15 cellular contexts compared by ENCODE assay signal in the genomic region with DNA sequence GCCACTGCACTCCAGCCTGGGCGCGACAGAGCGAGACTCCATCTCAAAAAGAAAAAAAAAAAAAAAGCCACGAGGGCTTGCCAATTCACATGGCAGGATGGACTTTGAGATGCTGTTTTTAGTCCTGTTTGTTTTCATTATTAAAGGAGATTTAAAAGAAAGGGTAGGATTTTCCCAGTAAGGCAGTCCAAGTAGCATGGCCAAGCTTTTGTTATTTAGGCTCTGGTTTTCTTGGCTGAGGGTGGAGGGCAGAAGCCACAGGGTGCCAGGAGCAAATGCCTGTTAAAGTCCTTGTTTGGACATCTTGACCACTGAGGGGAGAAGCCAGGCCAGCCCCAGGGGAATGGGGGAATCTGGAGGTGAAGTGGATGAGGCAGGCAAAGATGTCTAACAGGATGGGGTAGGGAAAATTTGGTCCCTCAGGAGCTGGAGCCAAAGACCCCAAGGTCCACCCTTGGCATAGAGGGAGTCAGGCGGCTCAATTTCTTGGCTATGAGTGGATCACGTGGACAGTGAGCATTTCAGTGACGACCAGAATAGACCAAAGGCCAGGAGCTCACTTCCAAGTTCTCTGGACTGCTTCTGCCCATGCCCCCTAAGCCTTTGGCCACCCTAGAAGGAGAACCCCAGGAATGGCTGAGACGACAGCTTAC. TPM values are rescaled to one million over a fixed set of nuclear protein-coding genes. Genes with fewer than 3 reads are reported as not detected.
DNase-seq lines count a peak whose midpoint lies in the region; ATAC-seq and TF ChIP-seq lines count a peak whose summit lies in the region.
"Had no signal": no experiment of that assay in that cellular context is flagged by ENCODE, and none has a peak within 500 bp of the region (broad histone marks: within the 10 kb centered on the region; RNA-seq: fewer than 3 reads in every experiment).

No MANE protein-coding gene starts in this region.

- H3K36me3 Mint-ChIP-seq in activated T-helper 17 cell treated with anti-CD3 and anti-CD28 coated beads, Interleukin-2, amount 50 U/mL, for 72 hours (ENCODE audit: low read depth): no peaks in the 10 kb centered on the region

- H3K9me3 ChIP-seq in heart right ventricle: no peaks in the 10 kb centered on the region
- H3K9me3 ChIP-seq in liver (ENCODE audit: control insufficient read depth in 4 of 4, low read length in 3 of 4): no peaks in the 10 kb centered on the region
- no peaks in the 10 kb centered on the region for H3K9me3 ChIP-seq in gastrocnemius medialis
- no peaks in the 10 kb centered on the region for H3K9me3 ChIP-seq in vagina
- H3K9me3 ChIP-seq: mucosa of descending colon, SJSA1 had no signal

- no peak for TF ChIP-seq POLR2A in gastrocnemius medialis (IDR thresholded peaks at IDR 0.05)
- no peak for TF ChIP-seq POLR2A in vagina (IDR thresholded peaks at IDR 0.05)

- H3K27ac Mint-ChIP-seq in activated T-helper 17 cell treated with anti-CD3 and anti-CD28 coated beads, Interleukin-2, amount 50 U/mL, for 72 hours: no peak overlapping the region

- peak overlapping the region in 1 of 2 donors; percentile 50 for H3K9ac ChIP-seq in liver (ENCODE audit: low read depth in 1 of 2, low read length in 2 of 2)

- in situ Hi-C loops in gastrocnemius medialis (cut with MboI; ENCODE audit: low sequenced_read_pairs in 4 of 4): loop anchor here in 1 of 4 donors (10.0 kb wide), 1 partner anchor 210 kb away; no protein-coding TSS in a partner anchor

- H3K36me3 ChIP-seq in heart right ventricle (no peaks in the 10 kb centered on the region), liver (ENCODE audit: control insufficient read depth in 4 of 4, insufficient read depth in 3 of 4, low read depth in 1 of 4, low read length in 3 of 4) (no peaks in the 10 kb centered on the region), gastrocnemius medialis (no peaks in the 10 kb centered on the region), vagina (no peaks in the 10 kb centered on the region)
- H3K36me3 ChIP-seq: SJSA1 had no signal

- H3K4me1 ChIP-seq in heart right ventricle: peaks cover 4 to 43% (median 30%) of the 10 kb centered on the region in 9 donors
- H3K4me1 ChIP-seq in liver (ENCODE audit: control insufficient read depth in 4 of 4, insufficient read depth in 4 of 4, low read length in 3 of 4): peaks cover 9 to 36% (median 28%) of the 10 kb centered on the region in 4 donors
- H3K4me1 ChIP-seq in gastrocnemius medialis: peaks cover 15 to 18% of the 10 kb centered on the region in 2 donors
- peaks cover 10% of the 10 kb centered on the region for H3K4me1 ChIP-seq in vagina

- TF ChIP-seq RAD21 in liver (IDR thresholded peaks at IDR 0.05): peak; percentile 7 to 31

- 41 to 51% methylated on average over 8 of the region's 8 CpGs for WGBS in heart right ventricle, 2 donors
- WGBS in liver: 27% methylated on average over 8 of the region's 8 CpGs

- TF ChIP-seq CTCF in heart right ventricle (IDR thresholded peaks at IDR 0.05) (no peak), liver (IDR thresholded peaks at IDR 0.05; ENCODE audit: low read depth, low read length, missing input control) (no peak), gastrocnemius medialis (IDR thresholded peaks at IDR 0.05 in 4 of 5, conservative IDR thresholded peaks at IDR 0.05 in 1 of 5) (no peak), vagina (IDR thresholded peaks at IDR 0.05) (no peak)

- intact Hi-C loops in heart right ventricle (cut with DNase I): loop anchor here in 3 of 10 donors (2.0 to 10.0 kb wide), 3 partner anchors 68 to 216 kb away; a partner anchor contains a TSS
- intact Hi-C loops in left ventricle myocardium superior (cut with micrococcal nuclease): no loop called here
- intact Hi-C loops in gastrocnemius medialis (cut with DNase I; ENCODE audit: low total_unique reads): no loop called here
- intact Hi-C loops in vagina (cut with DNase I): loop anchor here (10.0 kb wide), 1 partner anchor 230 kb away; a partner anchor contains a TSS

- DNase-seq in heart right ventricle (peak in 1 of 2 donors; percentile 46), left ventricle myocardium superior (no peak), gastrocnemius medialis (peak in 1 of 2 donors; percentile 29), vagina (ENCODE audit: extremely low spot score in 2 of 2) (no peak), SHP77 (lab: John Stamatoyannopoulos, UW) (no peak)
- DNase-seq: DMS 273 treated with DMSO at 0.1 percent for 48 hours; HCEC 1CT; mucosa of descending colon; NK-92 treated with Interleukin-12 subunit alpha and Interleukin-12 subunit beta, amount 100 ng/mL, for 24 hours; stimulated activated naive CD8-positive, alpha-beta T cell treated with anti-CD3 and anti-CD28 coated beads, Interleukin-15, Interleukin-2, amounts not matched to agents 100 U/mL and 50 U/mL, for 24 hours had no signal

- H3K4me3 Mint-ChIP-seq in activated T-helper 17 cell treated with anti-CD3 and anti-CD28 coated beads, Interleukin-2, amount 50 U/mL, for 72 hours: no peak overlapping the region
- H3K4me3 Mint-ChIP-seq: central memory CD8-positive, alpha-beta T cell had no signal

- no peak overlapping the region for H3K4me3 ChIP-seq in heart right ventricle
- H3K4me3 ChIP-seq in liver (ENCODE audit: low read depth in 1 of 3, low read length in 3 of 3): no peak overlapping the region
- H3K4me3 ChIP-seq in gastrocnemius medialis: no peak overlapping the region
- H3K4me3 ChIP-seq in vagina: no peak overlapping the region
- H3K4me3 ChIP-seq: mucosa of descending colon, SJSA1 had no signal

- no peaks in the 10 kb centered on the region for H3K27me3 Mint-ChIP-seq in activated T-helper 17 cell treated with anti-CD3 and anti-CD28 coated beads, Interleukin-2, amount 50 U/mL, for 72 hours

- no peaks in the 10 kb centered on the region for H3K9me3 Mint-ChIP-seq in activated T-helper 17 cell treated with anti-CD3 and anti-CD28 coated beads, Interleukin-2, amount 50 U/mL, for 72 hours
- H3K9me3 Mint-ChIP-seq: central memory CD8-positive, alpha-beta T cell had no signal

- peaks cover 11% of the 10 kb centered on the region for H3K4me1 Mint-ChIP-seq in activated T-helper 17 cell treated with anti-CD3 and anti-CD28 coated beads, Interleukin-2, amount 50 U/mL, for 72 hours
- H3K4me1 Mint-ChIP-seq: central memory CD8-positive, alpha-beta T cell had no signal

- no peaks in the 10 kb centered on the region for H3K27me3 ChIP-seq in heart right ventricle
- H3K27me3 ChIP-seq in liver (ENCODE audit: control insufficient read depth in 4 of 4, insufficient read depth in 4 of 4, low read length in 3 of 4): no peaks in the 10 kb centered on the region
- no peaks in the 10 kb centered on the region for H3K27me3 ChIP-seq in gastrocnemius medialis
- H3K27me3 ChIP-seq in vagina: no peaks in the 10 kb centered on the region
- H3K27me3 ChIP-seq: SJSA1 had no signal

- ATAC-seq in heart right ventricle (peak in 6 of 8 donors; percentile 3 to 26 (median 15)), left ventricle myocardium superior (no peak), gastrocnemius medialis (no peak), HG02610 (IDR thresholded peaks at IDR 0.05; ENCODE audit: unreplicated experiment) (no peak)
- ATAC-seq in activated T-helper 17 cell treated with anti-CD3 and anti-CD28 coated beads, Interleukin-2, amount 50 U/mL, for 72 hours (replicated peaks): no peak
- ATAC-seq: mucosa of descending colon; stimulated activated naive CD8-positive, alpha-beta T cell treated with anti-CD3 and anti-CD28 coated beads, Interleukin-15, Interleukin-2, amounts not matched to agents 100 U/mL and 50 U/mL, for 24 hours had no signal

- H3K27ac ChIP-seq in heart right ventricle (peak overlapping the region; percentile 39 to 83 (median 72)), liver (ENCODE audit: low read depth in 1 of 2, low read length in 2 of 2) (peak overlapping the region; percentile 89 to 97), gastrocnemius medialis (peak overlapping the region; percentile 63 to 73 (median 68)), vagina (peak overlapping the region; percentile 65)

TF ChIP-seq in liver, 16 proteins besides CTCF, POLR2A, EP300 and RAD21 (continues in another document):
- TF ChIP-seq HNF4A (conservative IDR thresholded peaks at IDR 0.05) (peak; percentile 82 to 89), FOXA1 (IDR thresholded peaks at IDR 0.05) (no peak), JUND (IDR thresholded peaks at IDR 0.05) (no peak), RXRA (IDR thresholded peaks at IDR 0.05) (peak; percentile 12 to 54), HNF4G (IDR thresholded peaks at IDR 0.05) (peak; percentile 81), TAF1 (conservative IDR thresholded peaks at IDR 0.05) (peak; percentile 28)
- TF ChIP-seq, protein P1, sequence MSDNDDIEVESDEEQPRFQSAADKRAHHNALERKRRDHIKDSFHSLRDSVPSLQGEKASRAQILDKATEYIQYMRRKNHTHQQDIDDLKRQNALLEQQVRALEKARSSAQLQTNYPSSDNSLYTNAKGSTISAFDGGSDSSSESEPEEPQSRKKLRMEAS (IDR thresholded peaks at IDR 0.05): peak; percentile 47

RNA-seq across cellular contexts. Expression of a gene that starts 20.8 kb away (rescaled TPM):
- total RNA-seq in heart right ventricle: 1 to 10 TPM; 1.7 to 4.0 (median 2.2) TPM
- 10 to 100 TPM in 1 of 2 donors, 1 to 10 TPM in 1; 7.0 to 10.6 TPM for polyA plus RNA-seq in heart right ventricle
- 3.1 TPM for total RNA-seq in left ventricle myocardium superior
- total RNA-seq in liver: 1 to 10 TPM; 1.4 to 2.7 TPM
- 1 to 10 TPM; 2.6 to 5.2 TPM for polyA plus RNA-seq in liver
- total RNA-seq in gastrocnemius medialis: 1 to 10 TPM; 1.2 to 6.2 (median 4.7) TPM
- total RNA-seq in vagina: 44.0 TPM
- not detected for total RNA-seq in activated T-helper 17 cell treated with anti-CD3 and anti-CD28 coated beads, Interleukin-2, amount 50 U/mL, for 72 hours
- total RNA-seq: SJSA1 had no signal

RNA-seq across cellular contexts. Expression of a gene that starts 53.3 kb away (rescaled TPM):
- under 1 TPM in 1 of 10 donors, not detected in 9; 0.60 TPM for total RNA-seq in heart right ventricle
- polyA plus RNA-seq in heart right ventricle: under 1 TPM in 1 of 2 donors, not detected in 1; 0.07 TPM
- not detected for total RNA-seq in left ventricle myocardium superior
- under 1 TPM in 1 of 2 donors, not detected in 1; 0.09 TPM for total RNA-seq in liver
- under 1 TPM in 1 of 2 donors, not detected in 1; 0.02 TPM for polyA plus RNA-seq in liver
- total RNA-seq in gastrocnemius medialis: not detected
- total RNA-seq in vagina: 0.49 TPM
- 10 to 100 TPM in 1 of 2 donors, 1 to 10 TPM in 1; 1.1 to 11.5 TPM for total RNA-seq in activated T-helper 17 cell treated with anti-CD3 and anti-CD28 coated beads, Interleukin-2, amount 50 U/mL, for 72 hours
- total RNA-seq: SJSA1 had no signal

Comparison
In these comparisons a context has a peak if more than half of its experiments do, and no peak if none do; other contexts are left out.
1. ATAC-seq: peak in heart right ventricle (6 of 8); none in left ventricle myocardium superior (single experiment), gastrocnemius medialis (0 of 2), activated T-helper 17 cell treated with anti-CD3 and anti-CD28 coated beads, Interleukin-2, amount 50 U/mL, for 72 hours (single experiment) and HG02610 (single experiment).
2. Peak in every context shown above with its lines, with median percentiles within 50 percentile points of each other: H3K27ac ChIP-seq.